Comparison of ENCODE assay signal across 15 cellular contexts in the genomic region with DNA sequence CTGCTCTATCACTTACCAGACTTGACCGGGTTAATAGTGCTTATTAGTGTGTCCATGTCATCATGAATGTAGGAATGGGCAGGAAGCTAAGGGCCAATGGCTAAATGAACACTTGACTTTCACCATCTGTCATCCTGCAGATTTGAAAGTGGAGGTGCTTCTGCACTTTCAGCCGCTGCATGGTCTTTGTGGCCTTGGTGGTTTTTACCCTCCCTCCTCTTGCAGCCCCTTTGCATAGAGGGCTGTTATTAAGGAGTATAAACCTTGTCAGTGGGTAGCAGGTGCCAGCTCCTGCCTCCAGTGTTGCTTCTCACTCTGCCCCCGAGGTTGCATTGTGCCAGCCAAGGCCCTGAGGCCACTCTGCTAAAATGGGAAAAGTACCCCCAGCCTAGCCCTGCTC.
A peak's percentile ranks its signal among the peaks of the same experiment; 100 is the strongest.
DNase-seq lines count a peak whose midpoint lies in the region; ATAC-seq lines count a peak whose summit lies in the region.
"Had no signal": no experiment of that assay in that cellular context is flagged by ENCODE, and none has a peak within 500 bp of the region (broad histone marks: within the 10 kb centered on the region; RNA-seq: fewer than 3 reads in every experiment).

No MANE protein-coding gene starts in this region.

- H3K9me3 Mint-ChIP-seq in activated CD4-positive, alpha-beta memory T cell treated with anti-CD3 and anti-CD28 coated beads, Interleukin-2, amount 10 ng/mL, durations not matched to agents 7 days and 5 days, result no peaks in the 10 kb centered on the region
- H3K9me3 Mint-ChIP-seq: H9; T-helper 2 cell treated with Interferon-gamma antibody and Interleukin-4, amounts not matched to agents 5 μg/mL and 100 μg/mL, for 36 hours had no signal

- POLR2A ChIA-PET in activated CD4-positive, alpha-beta memory T cell treated with anti-CD3 and anti-CD28 coated beads, Interleukin-2, amount 10 ng/mL, durations not matched to agents 7 days and 5 days (lab: Charles Lee), result no interaction called here

- peaks cover 2% of the 10 kb centered on the region for H3K27me3 Mint-ChIP-seq in activated CD4-positive, alpha-beta memory T cell treated with anti-CD3 and anti-CD28 coated beads, Interleukin-2, amount 10 ng/mL, durations not matched to agents 7 days and 5 days

- CTCF ChIA-PET in activated CD4-positive, alpha-beta memory T cell treated with anti-CD3 and anti-CD28 coated beads, Interleukin-2, amount 10 ng/mL, durations not matched to agents 7 days and 5 days (lab: Charles Lee), result no interaction called here

- H3K36me3 Mint-ChIP-seq in activated CD4-positive, alpha-beta memory T cell treated with anti-CD3 and anti-CD28 coated beads, Interleukin-2, amount 10 ng/mL, durations not matched to agents 7 days and 5 days (ENCODE audit: low read depth), result no peaks in the 10 kb centered on the region
- H3K36me3 Mint-ChIP-seq: activated naive CD8-positive, alpha-beta T cell treated with anti-CD3 and anti-CD28 coated beads, Interleukin-2, amount 10 ng/mL, durations not matched to agents 7 days and 5 days had no signal

- H3K4me3 Mint-ChIP-seq in activated CD4-positive, alpha-beta memory T cell treated with anti-CD3 and anti-CD28 coated beads, Interleukin-2, amount 10 ng/mL, durations not matched to agents 7 days and 5 days, result no peak overlapping the region
- H3K4me3 Mint-ChIP-seq: activated naive CD8-positive, alpha-beta T cell treated with anti-CD3 and anti-CD28 coated beads, Interleukin-2, amount 10 ng/mL, durations not matched to agents 7 days and 5 days; H9; T-helper 2 cell treated with Interferon-gamma antibody and Interleukin-4, amounts not matched to agents 5 μg/mL and 100 μg/mL, for 36 hours; type B pancreatic cell had no signal

- H3K27ac Mint-ChIP-seq in activated CD4-positive, alpha-beta memory T cell treated with anti-CD3 and anti-CD28 coated beads, Interleukin-2, amount 10 ng/mL, durations not matched to agents 7 days and 5 days, result no peak overlapping the region
- H3K27ac Mint-ChIP-seq: activated naive CD8-positive, alpha-beta T cell treated with anti-CD3 and anti-CD28 coated beads, Interleukin-2, amount 10 ng/mL, durations not matched to agents 7 days and 5 days; H9; T-helper 2 cell treated with Interferon-gamma antibody and Interleukin-4, amounts not matched to agents 5 μg/mL and 100 μg/mL, for 36 hours; type B pancreatic cell had no signal

- DNase-seq in activated CD4-positive, alpha-beta memory T cell treated with anti-CD3 and anti-CD28 coated beads, Interleukin-2, amount 10 ng/mL, durations not matched to agents 7 days and 5 days, result no peak
- DNase-seq in COR-L47 (lab: John Stamatoyannopoulos, UW) (no peak), NCI-H2029 treated with DMSO at 0.1 percent for 48 hours (lab: John Stamatoyannopoulos, UW) (no peak), SIG-M5 (lab: John Stamatoyannopoulos, UW) (no peak)
- DNase-seq: activated naive CD8-positive, alpha-beta T cell treated with anti-CD3 and anti-CD28 coated beads, Interleukin-2, amount 10 ng/mL, durations not matched to agents 7 days and 5 days; H9; NCI-H1930 had no signal

- ATAC-seq in GM18498 (IDR thresholded peaks at IDR 0.05; ENCODE audit: unreplicated experiment) (peak; percentile 87), GM19395 (IDR thresholded peaks at IDR 0.05; ENCODE audit: unreplicated experiment) (peak; percentile 76), HG02678 (IDR thresholded peaks at IDR 0.05; ENCODE audit: unreplicated experiment) (peak; percentile 92), HG03460 (IDR thresholded peaks at IDR 0.05; ENCODE audit: unreplicated experiment) (peak; percentile 78)
- ATAC-seq: HepG2, sciatic nerve had no signal

- peaks cover 10% of the 10 kb centered on the region for H3K4me1 Mint-ChIP-seq in activated CD4-positive, alpha-beta memory T cell treated with anti-CD3 and anti-CD28 coated beads, Interleukin-2, amount 10 ng/mL, durations not matched to agents 7 days and 5 days
